In genomic region chr7:155069992-155070827, GRCh38 we compare ENCODE assay signal across 1 cellular context.
TF ChIP-seq lines count a peak whose summit lies in the region.

Gene HTR5A (plus strand): TSS chr7:155070324. CDS start chr7:155070900, 576 bp downstream.

TF ChIP-seq in HepG2, 621 proteins besides CTCF, POLR2A, EP300 and RAD21 (continued from another document and continues in another):
- TF ChIP-seq IKZF5 (CRISPR knock-in tag; IDR thresholded peaks at IDR 0.05): peak; percentile 100
- TF ChIP-seq ZNF768 (CRISPR knock-in tag; IDR thresholded peaks at IDR 0.05): peak; percentile 97
- peak; percentile 100 for TF ChIP-seq ZBTB25 (CRISPR knock-in tag; IDR thresholded peaks at IDR 0.05)
- TF ChIP-seq ZKSCAN1 (IDR thresholded peaks at IDR 0.05; ENCODE audit: low read length): peak; percentile 21; the same call in 1 of the 2 replicates
- TF ChIP-seq GRHL1 (CRISPR knock-in tag; conservative IDR thresholded peaks at IDR 0.05): peak; percentile 96
- no peak for TF ChIP-seq CHD2 (IDR thresholded peaks at IDR 0.05; ENCODE audit: low read depth, low read length)
- peak; percentile 99 for TF ChIP-seq ZNF577 (CRISPR knock-in tag; IDR thresholded peaks at IDR 0.05; ENCODE audit: borderline replicate concordance, low read depth)
- peak; percentile 100 for TF ChIP-seq ZNF235 (CRISPR knock-in tag; IDR thresholded peaks at IDR 0.05; ENCODE audit: borderline replicate concordance)
- TF ChIP-seq ZFP36L1 (CRISPR knock-in tag; IDR thresholded peaks at IDR 0.05): peak; percentile 100
- peak; percentile 99 for TF ChIP-seq ZNF205 (CRISPR knock-in tag; IDR thresholded peaks at IDR 0.05)
- peak; percentile 98 for TF ChIP-seq KMT2A (CRISPR knock-in tag; IDR thresholded peaks at IDR 0.05)
- TF ChIP-seq KLF16 (CRISPR knock-in tag; IDR thresholded peaks at IDR 0.05): peak; percentile 100
- peak; percentile 100 for TF ChIP-seq ZNF879 (CRISPR knock-in tag; IDR thresholded peaks at IDR 0.05)
- TF ChIP-seq PAX8 (CRISPR knock-in tag; IDR thresholded peaks at IDR 0.05; ENCODE audit: borderline replicate concordance): peak; percentile 100
- TF ChIP-seq GABPA (IDR thresholded peaks at IDR 0.05; ENCODE audit: low read depth, low read length): no peak
- peak; percentile 57 for TF ChIP-seq GABPA (CRISPR knock-in tag; IDR thresholded peaks at IDR 0.05; ENCODE audit: low read depth)
- TF ChIP-seq DNMT1 (CRISPR knock-in tag; IDR thresholded peaks at IDR 0.05): peak; percentile 100
- peak; percentile 100 for TF ChIP-seq ATF7-NPFF (CRISPR knock-in tag; IDR thresholded peaks at IDR 0.05; ENCODE audit: low read depth)
- TF ChIP-seq ZSCAN22 (CRISPR knock-in tag; IDR thresholded peaks at IDR 0.05): peak; percentile 94
- peak; percentile 95 for TF ChIP-seq MLX (CRISPR knock-in tag; IDR thresholded peaks at IDR 0.05)
- peak; percentile 92 for TF ChIP-seq TAF1 (CRISPR knock-in tag; IDR thresholded peaks at IDR 0.05)
- no peak for TF ChIP-seq ZFP36 (IDR thresholded peaks at IDR 0.05; ENCODE audit: borderline replicate concordance, low read depth, low read length, partially characterized antibody)
- peak; percentile 100 for TF ChIP-seq KLF12 (CRISPR knock-in tag; IDR thresholded peaks at IDR 0.05; ENCODE audit: borderline replicate concordance)
- peak; percentile 96 for TF ChIP-seq ESRRA (CRISPR knock-in tag; IDR thresholded peaks at IDR 0.05; ENCODE audit: low read depth)
- TF ChIP-seq MAFK (conservative IDR thresholded peaks at IDR 0.05 in 1 of 2, IDR thresholded peaks at IDR 0.05 in 1 of 2; ENCODE audit: low read length in 2 of 2): no peak
- peak; percentile 100 for TF ChIP-seq CHCHD3 (CRISPR knock-in tag; IDR thresholded peaks at IDR 0.05)
- peak; percentile 100 for TF ChIP-seq ZNF788 (CRISPR knock-in tag; IDR thresholded peaks at IDR 0.05; ENCODE audit: borderline replicate concordance)
- TF ChIP-seq NFAT5 (CRISPR knock-in tag; IDR thresholded peaks at IDR 0.05): peak; percentile 100
- TF ChIP-seq USF2 (IDR thresholded peaks at IDR 0.05; ENCODE audit: low read depth, low read length): no peak
- peak; percentile 63; the same call in 1 of the 2 replicates for TF ChIP-seq USF2 (CRISPR knock-in tag; IDR thresholded peaks at IDR 0.05; ENCODE audit: borderline replicate concordance)
- TF ChIP-seq ZNF44 (CRISPR knock-in tag; IDR thresholded peaks at IDR 0.05): peak; percentile 100
- peak; percentile 95 for TF ChIP-seq SIX1 (CRISPR knock-in tag; IDR thresholded peaks at IDR 0.05; ENCODE audit: borderline replicate concordance)
- peak; percentile 100 for TF ChIP-seq ZNF430 (CRISPR knock-in tag; IDR thresholded peaks at IDR 0.05)
- peak; percentile 100 for TF ChIP-seq EHMT2 (IDR thresholded peaks at IDR 0.05; ENCODE audit: borderline replicate concordance, low read depth, low read length)
- TF ChIP-seq FOXC1 (CRISPR knock-in tag; IDR thresholded peaks at IDR 0.05; ENCODE audit: borderline replicate concordance): peak; percentile 100
- TF ChIP-seq ZNF468 (CRISPR knock-in tag; IDR thresholded peaks at IDR 0.05): peak; percentile 100
- peak; percentile 99 for TF ChIP-seq SNAPC2 (CRISPR knock-in tag; IDR thresholded peaks at IDR 0.05)
- TF ChIP-seq HNF4G (IDR thresholded peaks at IDR 0.05; ENCODE audit: borderline replicate concordance, low read depth, low read length): no peak
- TF ChIP-seq HNF4G (CRISPR knock-in tag; IDR thresholded peaks at IDR 0.05; ENCODE audit: borderline replicate concordance, low read depth): peak; percentile 94
- TF ChIP-seq ZNF263 (CRISPR knock-in tag; IDR thresholded peaks at IDR 0.05): peak; percentile 94
- TF ChIP-seq TCF12 (IDR thresholded peaks at IDR 0.05): no peak
- TF ChIP-seq TCF12 (CRISPR knock-in tag; IDR thresholded peaks at IDR 0.05): peak; percentile 99
- TF ChIP-seq ZNF18 (CRISPR knock-in tag; IDR thresholded peaks at IDR 0.05; ENCODE audit: insufficient replicate concordance): peak; percentile 99
- TF ChIP-seq ZNF543 (CRISPR knock-in tag; IDR thresholded peaks at IDR 0.05): peak; percentile 100
- peak; percentile 100 for TF ChIP-seq ZNF674 (CRISPR knock-in tag; IDR thresholded peaks at IDR 0.05; ENCODE audit: low read depth)
- TF ChIP-seq BRD4 (CRISPR knock-in tag; IDR thresholded peaks at IDR 0.05): peak; percentile 89
- peak; percentile 100 for TF ChIP-seq CSRNP1 (CRISPR knock-in tag; IDR thresholded peaks at IDR 0.05)
- TF ChIP-seq ZNF781 (CRISPR knock-in tag; IDR thresholded peaks at IDR 0.05; ENCODE audit: borderline replicate concordance, not compliant biosample characterization): peak; percentile 100
- TF ChIP-seq RBM39 (IDR thresholded peaks at IDR 0.05; ENCODE audit: low read depth, low read length, poor library complexity, severe bottlenecking): peak; percentile 36
